ENCODE assay signal across 8 cellular contexts in the genomic region with DNA sequence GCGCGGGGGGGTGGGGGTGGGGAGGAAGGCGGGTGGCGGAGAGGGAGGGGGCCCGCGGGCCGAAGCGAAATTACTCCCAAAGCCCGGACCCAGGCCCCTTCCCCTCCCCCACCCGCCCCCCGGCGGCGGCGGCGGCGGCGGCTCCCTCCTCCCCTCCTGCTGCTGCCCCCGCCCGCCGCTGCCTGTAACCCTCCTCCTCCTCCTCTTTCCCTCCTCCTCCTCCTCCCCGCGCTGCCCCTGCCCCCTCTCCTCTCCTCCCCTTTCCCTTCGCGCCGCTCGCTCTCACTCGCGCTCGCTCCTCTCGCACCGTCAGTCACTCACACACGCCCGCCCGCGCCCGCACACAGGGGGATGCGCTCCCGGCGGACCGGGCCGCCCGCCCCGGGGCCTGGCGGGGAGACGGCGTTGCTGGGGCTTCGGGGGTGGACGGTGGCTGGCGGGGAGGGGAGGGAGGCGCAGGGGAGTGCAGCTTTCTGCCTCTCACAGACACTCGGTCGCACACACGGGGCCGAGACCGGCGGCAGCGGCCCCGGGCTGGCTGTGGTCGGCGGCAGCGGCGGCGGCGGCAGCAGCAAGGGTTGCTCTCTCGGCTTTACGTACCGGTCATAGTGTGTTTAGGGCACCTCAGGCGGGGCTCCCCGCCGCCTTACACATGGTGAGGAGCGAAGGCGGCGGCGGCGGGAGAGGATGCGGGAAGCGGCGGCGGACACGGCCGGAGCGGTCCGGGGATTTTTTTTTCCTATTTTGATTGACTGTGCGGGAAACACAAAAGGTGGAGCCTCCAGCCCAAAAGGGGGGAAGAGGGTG. TPM values are rescaled to one million over a fixed set of nuclear protein-coding genes. Genes with fewer than 3 reads are reported as not detected.
DNase-seq lines count a peak whose midpoint lies in the region; ATAC-seq, FAIRE-seq and TF ChIP-seq lines count a peak whose summit lies in the region.

No MANE protein-coding gene starts in this region.

- peak; percentile 19 for ATAC-seq in GM21619 (IDR thresholded peaks at IDR 0.05; ENCODE audit: unreplicated experiment)
- peak; percentile 29 for ATAC-seq in activated naive CD8-positive, alpha-beta T cell treated with anti-CD3 and anti-CD28 coated beads, Interleukin-2, amount 10 ng/mL, durations not matched to agents 7 days and 5 days (ENCODE audit: low read depth)
- ATAC-seq in Right ventricle myocardium inferior: peak; percentile 86
- ATAC-seq in pancreas: peak; percentile 69 to 79 (median 74)

- 0% methylated on average over 44 to 76 of the region's 84 CpGs for WGBS in pancreas, 2 donors
- WGBS in tibial nerve, 2 donors: 0% methylated on average over 51 to 56 of the region's 84 CpGs

- H3K9me3 Mint-ChIP-seq in activated naive CD8-positive, alpha-beta T cell treated with anti-CD3 and anti-CD28 coated beads, Interleukin-2, amount 10 ng/mL, durations not matched to agents 7 days and 5 days: no peaks in the 10 kb centered on the region

- POLR2A ChIA-PET in activated naive CD8-positive, alpha-beta T cell treated with anti-CD3 and anti-CD28 coated beads, Interleukin-2, amount 10 ng/mL, durations not matched to agents 7 days and 5 days (lab: Charles Lee): interaction anchor here (0.7 to 1.9 kb wide), 5 partner anchors 19 to 106 kb away, joined by 3 to 5 read pairs (median 4); no protein-coding TSS in a partner anchor

- peaks cover 27% of the 10 kb centered on the region for H3K36me3 Mint-ChIP-seq in activated naive CD8-positive, alpha-beta T cell treated with anti-CD3 and anti-CD28 coated beads, Interleukin-2, amount 10 ng/mL, durations not matched to agents 7 days and 5 days

- no peak for TF ChIP-seq EP300 in tibial nerve (IDR thresholded peaks at IDR 0.05)

- peaks cover 10% of the 10 kb centered on the region; the same call in 1 of the 2 replicates for H3K9me3 ChIP-seq in MG63
- H3K9me3 ChIP-seq in pancreas: no peaks in the 10 kb centered on the region
- H3K9me3 ChIP-seq in tibial nerve: peaks cover 0 to 11% (median 0%) of the 10 kb centered on the region in 4 donors

- H3K27ac ChIP-seq in pancreas (peak overlapping the region; percentile 98 to 100 (median 98)), tibial nerve (peak overlapping the region; percentile 97 to 100 (median 100))

- H3K27ac Mint-ChIP-seq in activated naive CD8-positive, alpha-beta T cell treated with anti-CD3 and anti-CD28 coated beads, Interleukin-2, amount 10 ng/mL, durations not matched to agents 7 days and 5 days: peak overlapping the region; percentile 94

- H3K4me3 ChIP-seq in MG63 (peak overlapping the region; percentile 60), pancreas (peak overlapping the region; percentile 90 to 99 (median 93)), tibial nerve (peak overlapping the region; percentile 83 to 99 (median 96))

- H3K36me3 ChIP-seq in MG63 (peaks cover 30% of the 10 kb centered on the region), pancreas (no peaks in the 10 kb centered on the region), tibial nerve (peaks cover 0 to 17% (median 0%) of the 10 kb centered on the region in 3 donors)

- TF ChIP-seq CTCF in pancreas (IDR thresholded peaks at IDR 0.05): no peak
- TF ChIP-seq CTCF in tibial nerve (IDR thresholded peaks at IDR 0.05): no peak

- H3K4me1 Mint-ChIP-seq in activated naive CD8-positive, alpha-beta T cell treated with anti-CD3 and anti-CD28 coated beads, Interleukin-2, amount 10 ng/mL, durations not matched to agents 7 days and 5 days: peaks cover 32% of the 10 kb centered on the region

- H3K27me3 ChIP-seq in MG63 (no peaks in the 10 kb centered on the region), pancreas (no peaks in the 10 kb centered on the region), tibial nerve (no peaks in the 10 kb centered on the region)

- peak; percentile 68 for DNase-seq in DMS 273 treated with DMSO at 0.1 percent for 48 hours (lab: John Stamatoyannopoulos, UW)
- DNase-seq in MG63: peak; percentile 94
- DNase-seq in SKM-1 treated with dmso at 0.1 percent for 144 hours (lab: John Stamatoyannopoulos, UW; ENCODE audit: unreplicated experiment): peak; percentile 79
- DNase-seq in activated naive CD8-positive, alpha-beta T cell treated with anti-CD3 and anti-CD28 coated beads, Interleukin-2, amount 10 ng/mL, durations not matched to agents 7 days and 5 days: peak; percentile 82
- DNase-seq in Right ventricle myocardium inferior (ENCODE audit: missing footprints): peak; percentile 95
- peak; percentile 80 to 93 (median 90) for DNase-seq in pancreas
- DNase-seq in tibial nerve (ENCODE audit: low spot score in 2 of 2): peak; percentile 73 to 81

- TF ChIP-seq POLR2A in tibial nerve (IDR thresholded peaks at IDR 0.05): peak in 1 of 2 donors; percentile 18

- no peaks in the 10 kb centered on the region for H3K27me3 Mint-ChIP-seq in activated naive CD8-positive, alpha-beta T cell treated with anti-CD3 and anti-CD28 coated beads, Interleukin-2, amount 10 ng/mL, durations not matched to agents 7 days and 5 days

- intact Hi-C loops in Right ventricle myocardium inferior (cut with DNase I) (loop anchor here (2.0 kb wide), 3 partner anchors 26 to 284 kb away; partner anchors contain the start of gene OLA1), pancreas (cut with DNase I) (no loop called here)

- peaks cover 17 to 34% (median 28%) of the 10 kb centered on the region in 3 donors for H3K4me1 ChIP-seq in pancreas
- peaks cover 0 to 35% (median 19%) of the 10 kb centered on the region in 4 donors for H3K4me1 ChIP-seq in tibial nerve

- peak overlapping the region; percentile 90 for H3K4me3 Mint-ChIP-seq in activated naive CD8-positive, alpha-beta T cell treated with anti-CD3 and anti-CD28 coated beads, Interleukin-2, amount 10 ng/mL, durations not matched to agents 7 days and 5 days

- FAIRE-seq in pancreas (lab: Jason Lieb, UNC): no peak

RNA-seq across cellular contexts. Expression of gene SP3, which starts 0.4 kb away (rescaled TPM):
- total RNA-seq in MG63 (2014; rRNA removed; shearing (Covaris generic); ENCODE audit: low replicate concordance): 64.7 and 68.4 TPM in 2 replicates
- 100 to 1,000 TPM; 101 TPM for total RNA-seq in activated naive CD8-positive, alpha-beta T cell treated with anti-CD3 and anti-CD28 coated beads, Interleukin-2, amount 10 ng/mL, durations not matched to agents 7 days and 5 days
- 41.2 TPM for total RNA-seq in Right ventricle myocardium inferior
- 10 to 100 TPM; 21.1 to 48.0 (median 29.0) TPM for total RNA-seq in pancreas
- 10 to 100 TPM in 1 of 2 donors, 1 to 10 TPM in 1; 5.6 to 16.6 TPM for polyA plus RNA-seq in pancreas
- total RNA-seq in tibial nerve: 100 to 1,000 TPM in 3 of 4 donors, 10 to 100 TPM in 1; 72.5 to 152 (median 128) TPM

Comparison
In these comparisons a context has a peak if more than half of its experiments do, and no peak if none do; other contexts are left out.
1. Peak in every context shown above with its lines: DNase-seq, ATAC-seq, H3K4me3 ChIP-seq and H3K27ac ChIP-seq.
2. ATAC-seq: peak in every context shown above with its lines; median percentile 86 in Right ventricle myocardium inferior; 74 in pancreas; 29 in activated naive CD8-positive, alpha-beta T cell treated with anti-CD3 and anti-CD28 coated beads, Interleukin-2, amount 10 ng/mL, durations not matched to agents 7 days and 5 days; 19 in GM21619.